38 cellular contexts compared by ENCODE assay signal in the genomic region with DNA sequence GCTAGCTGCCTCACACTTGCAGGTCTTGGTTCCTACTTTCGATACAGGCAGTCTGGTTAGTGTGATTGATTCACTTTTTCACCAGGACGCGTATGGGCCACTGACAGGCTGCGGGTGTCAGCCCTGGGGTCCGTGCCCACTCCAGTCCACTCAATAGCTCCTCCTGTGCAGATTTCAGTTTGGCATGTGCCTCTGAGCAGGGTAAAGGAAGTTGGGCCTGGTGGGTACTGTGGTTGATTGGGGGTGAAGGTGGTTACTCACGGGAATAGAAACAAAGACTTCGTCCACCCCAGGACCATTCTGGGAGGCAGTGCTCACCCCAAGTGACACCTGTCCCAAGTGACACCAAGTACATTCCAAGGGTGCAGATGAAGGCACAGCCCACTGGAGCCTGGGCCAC.
"Had no signal": no experiment of that assay in that cellular context is flagged by ENCODE, and none has a peak within 500 bp of the region (broad histone marks: within the 10 kb centered on the region; RNA-seq: fewer than 3 reads in every experiment).

No MANE protein-coding gene starts in this region.

- H3K4me2 ChIP-seq: KMS-11 had no signal

- H3K36me3 ChIP-seq: brain microvascular endothelial cell, cardiac muscle cell, Peyer's patch had no signal

- DNase-seq: activated CD4-positive, alpha-beta memory T cell treated with anti-CD3 and anti-CD28 coated beads, Interleukin-2, amount 10 ng/mL, durations not matched to agents 7 days and 5 days; activated CD4-positive, alpha-beta T cell treated with anti-CD3 and anti-CD28 coated beads for 1 hour; activated CD4-positive, alpha-beta T cell treated with anti-CD3 and anti-CD28 coated beads for 48 hours; activated CD4-positive, CD25-positive, alpha-beta regulatory T cell; activated CD8-positive, alpha-beta memory T cell treated with anti-CD3 and anti-CD28 coated beads for 24 hours; activated CD8-positive, alpha-beta memory T cell treated with anti-CD3 and anti-CD28 coated beads, Interleukin-2, amount 10 ng/mL, durations not matched to agents 7 days and 5 days; activated effector memory CD4-positive, alpha-beta T cell treated with anti-CD3 and anti-CD28 coated beads, Interleukin-2, amount 50 U/mL, for 16 hours; activated naive CD4-positive, alpha-beta T cell; activated naive CD4-positive, alpha-beta T cell treated with anti-CD3 and anti-CD28 coated beads, Interleukin-2, amount 50 U/mL, for 16 hours; activated naive CD8-positive, alpha-beta T cell treated with anti-CD3 and anti-CD28 coated beads for 36 hours; activated T-cell treated with anti-CD3 and anti-CD28 coated beads, Interleukin-2, amount 50 U/mL, for 1 hour; activated T-cell treated with anti-CD3 and anti-CD28 coated beads, Interleukin-2, amount 50 U/mL, for 72 hours; amniotic stem cell; aorta; brain microvascular endothelial cell; cerebellar nuclear complex; MM.1S; NCI-H1048; NCI-H1105 treated with DMSO at 0.1 percent for 48 hours; NCI-H1436; NCI-H1694; NCI-H1930; NCI-H2081 treated with DMSO at 0.1 percent for 48 hours; NCI-H226; NCI-H446 treated with DMSO at 0.1 percent for 48 hours; NCI-H524; PC-3; Peyer's patch; SIG-M5; T-cell; T-helper 17 cell had no signal

- H3K9ac ChIP-seq: KMS-11 had no signal

- H3K4me3 ChIP-seq: cardiac muscle cell, Peyer's patch had no signal

- H3K9me3 ChIP-seq: Peyer's patch had no signal

- ATAC-seq: activated CD8-positive, alpha-beta memory T cell treated with anti-CD3 and anti-CD28 coated beads, Interleukin-2, amount 10 ng/mL, durations not matched to agents 7 days and 5 days; activated T-cell treated with anti-CD3 and anti-CD28 coated beads, Interleukin-2, amount 50 U/mL, for 72 hours; activated T-helper 17 cell treated with anti-CD3 and anti-CD28 coated beads, Interleukin-2, amount 50 U/mL, for 72 hours; PC-3; Right ventricle myocardium inferior; SK-N-SH treated with all-trans-retinoic acid at 6 μM for 48 hours; T-cell; T-helper 17 cell had no signal

- H3K27ac ChIP-seq: brain microvascular endothelial cell, cardiac muscle cell, KMS-11, Peyer's patch, RWPE1, VCaP had no signal

- H3K27me3 ChIP-seq: brain microvascular endothelial cell, cardiac muscle cell, Peyer's patch had no signal

- H3K4me1 ChIP-seq: Peyer's patch had no signal
